ENCODE assay signal across 9 cellular contexts in genomic region chr12:11580125-11580751, GRCh38.
A peak's percentile ranks its signal among the peaks of the same experiment; 100 is the strongest.
DNase-seq lines count a peak whose midpoint lies in the region; ATAC-seq and TF ChIP-seq lines count a peak whose summit lies in the region.
"Had no signal": no experiment of that assay in that cellular context is flagged by ENCODE, and none has a peak within 500 bp of the region (broad histone marks: within the 10 kb centered on the region; RNA-seq: fewer than 3 reads in every experiment).

No MANE protein-coding gene starts in this region.

- WGBS in trophoblast cell (ENCODE audit: extremely low coverage, insufficient coverage, insufficient read length), result no CpG with 5 or more reads among the region's 2 CpGs
- 22 to 49% (median 41%) methylated on average over 2 of the region's 2 CpGs for WGBS in spleen, 5 donors

- H3K23ac ChIP-seq in trophoblast cell (ENCODE audit: low read length), result no peak overlapping the region

- no peaks in the 10 kb centered on the region for H3K79me2 ChIP-seq in DND-41 (ENCODE audit: insufficient read depth, low read length)
- no peaks in the 10 kb centered on the region for H3K79me2 ChIP-seq in trophoblast cell (ENCODE audit: control insufficient read depth, insufficient read depth, low read length, poor library complexity)

- H3K18ac ChIP-seq in trophoblast cell (ENCODE audit: low read length), result peak overlapping the region; percentile 52

- TF ChIP-seq POLR2A in Peyer's patch (IDR thresholded peaks at IDR 0.05), result no peak
- no peak for TF ChIP-seq POLR2A in spleen (IDR thresholded peaks at IDR 0.05)

- no peak overlapping the region for H3K4me2 ChIP-seq in DND-41 (ENCODE audit: insufficient read depth, low read length)
- no peak overlapping the region for H3K4me2 ChIP-seq in trophoblast cell (ENCODE audit: low read length)

- H2AK5ac ChIP-seq in trophoblast cell (ENCODE audit: low read length), result no peak overlapping the region

- H3K4me3 ChIP-seq in DND-41 (ENCODE audit: low read depth in 1 of 2, low read length in 2 of 2), result no peak overlapping the region
- H3K4me3 ChIP-seq in trophoblast cell (ENCODE audit: low read depth, low read length), result no peak overlapping the region
- H3K4me3 ChIP-seq in Peyer's patch, result no peak overlapping the region
- no peak overlapping the region for H3K4me3 ChIP-seq in spleen
- H3K4me3 ChIP-seq: SJCRH30 had no signal

- H3K14ac ChIP-seq in trophoblast cell (ENCODE audit: low read length), result peak overlapping the region; percentile 15

- H2BK12ac ChIP-seq in trophoblast cell (ENCODE audit: low read length), result peak overlapping the region; percentile 28

- no peak overlapping the region for H2AFZ ChIP-seq in DND-41 (ENCODE audit: low read depth, low read length)
- H2AFZ ChIP-seq in trophoblast cell (ENCODE audit: insufficient read depth, low read length, poor library complexity), result no peak overlapping the region

- DNase-seq in DND-41, result no peak
- peak; percentile 99 for DNase-seq in M059J (ENCODE audit: low read depth)
- DNase-seq in dermis blood vessel endothelial cell, result peak; percentile 7
- peak; percentile 73 to 89 for DNase-seq in trophoblast cell
- DNase-seq in Peyer's patch, result no peak
- no peak for DNase-seq in spleen

- no peak overlapping the region for H4K8ac ChIP-seq in trophoblast cell (ENCODE audit: low read depth, low read length)

- H3K4me1 ChIP-seq in DND-41 (ENCODE audit: insufficient read depth, low read length), result peaks cover 4% of the 10 kb centered on the region
- H3K4me1 ChIP-seq in trophoblast cell (ENCODE audit: control insufficient read depth in 1 of 2, insufficient read depth in 2 of 2, low read length in 2 of 2), result peaks cover 2% of the 10 kb centered on the region in 2 experiments
- peaks cover 0 to 5% (median 0%) of the 10 kb centered on the region in 4 donors for H3K4me1 ChIP-seq in Peyer's patch
- peaks cover 0 to 46% (median 26%) of the 10 kb centered on the region in 6 donors for H3K4me1 ChIP-seq in spleen
- H3K4me1 ChIP-seq: SJCRH30 had no signal

- peak overlapping the region; percentile 23 for H2BK5ac ChIP-seq in trophoblast cell (ENCODE audit: low read depth, low read length, poor library complexity)

- no peak overlapping the region for H4K12ac ChIP-seq in trophoblast cell (ENCODE audit: low read depth, low read length)

- H3K36me3 ChIP-seq in DND-41 (ENCODE audit: insufficient read depth, low read length) (no peaks in the 10 kb centered on the region), trophoblast cell (ENCODE audit: control insufficient read depth in 1 of 2, insufficient read depth in 2 of 2, low read length in 2 of 2) (no peaks in the 10 kb centered on the region), Peyer's patch (no peaks in the 10 kb centered on the region), spleen (no peaks in the 10 kb centered on the region)
- H3K36me3 ChIP-seq: SJCRH30 had no signal

- no peak overlapping the region for H4K91ac ChIP-seq in trophoblast cell (ENCODE audit: low read depth, low read length)

- no peak overlapping the region for H3K4ac ChIP-seq in trophoblast cell (ENCODE audit: low read depth, low read length)

- TF ChIP-seq CTCF in DND-41 (IDR thresholded peaks at IDR 0.05; ENCODE audit: borderline replicate concordance, extremely low read depth, low read length, poor library complexity, severe bottlenecking), result peak; percentile 15
- no peak for TF ChIP-seq CTCF in Peyer's patch (IDR thresholded peaks at IDR 0.05)
- TF ChIP-seq CTCF in spleen (IDR thresholded peaks at IDR 0.05 in 8 of 11, conservative IDR thresholded peaks at IDR 0.05 in 3 of 11), result no peak

- H3K27me3 ChIP-seq in DND-41 (ENCODE audit: insufficient read depth, low read length, poor library complexity), result no peaks in the 10 kb centered on the region
- H3K27me3 ChIP-seq in trophoblast cell (ENCODE audit: insufficient read depth, low read length), result no peaks in the 10 kb centered on the region
- H3K27me3 ChIP-seq in Peyer's patch, result no peaks in the 10 kb centered on the region
- no peaks in the 10 kb centered on the region for H3K27me3 ChIP-seq in spleen (replicated peaks in 1 of 7)
- H3K27me3 ChIP-seq: SJCRH30 had no signal

- H3K9ac ChIP-seq in DND-41 (ENCODE audit: low read depth, low read length), result no peak overlapping the region
- no peak overlapping the region for H3K9ac ChIP-seq in trophoblast cell (ENCODE audit: low read length)

- peaks cover 4% of the 10 kb centered on the region for H3K79me1 ChIP-seq in trophoblast cell (ENCODE audit: low read length)

- H3K9me3 ChIP-seq in DND-41 (ENCODE audit: insufficient read depth, low read length, severe bottlenecking), result no peaks in the 10 kb centered on the region
- H3K9me3 ChIP-seq in trophoblast cell (ENCODE audit: insufficient read depth, low read depth, low read length), result no peaks in the 10 kb centered on the region
- H3K9me3 ChIP-seq in Peyer's patch, result no peaks in the 10 kb centered on the region
- H3K9me3 ChIP-seq in spleen, result no peaks in the 10 kb centered on the region
- H3K9me3 ChIP-seq: SJCRH30 had no signal

- H3K27ac ChIP-seq in DND-41 (ENCODE audit: low read length), result peak overlapping the region; percentile 34; the same call in 1 of the 2 replicates
- no peak overlapping the region for H3K27ac ChIP-seq in trophoblast cell (ENCODE audit: low read depth, low read length)
- no peak overlapping the region for H3K27ac ChIP-seq in Peyer's patch
- H3K27ac ChIP-seq in spleen, result peak overlapping the region in 4 of 8 donors; percentile 9 to 26 (median 12)
- H3K27ac ChIP-seq: SJCRH30 had no signal

- peak overlapping the region; percentile 39 for H2BK120ac ChIP-seq in trophoblast cell (ENCODE audit: insufficient read depth, low read length, poor library complexity)

- no peaks in the 10 kb centered on the region for H4K20me1 ChIP-seq in DND-41 (ENCODE audit: insufficient read depth, low read length)

- intact Hi-C loops in spleen (cut with DNase I; ENCODE audit: low total_unique reads), result loop anchor here (2.0 to 10.0 kb wide), 3 partner anchors 305 to 745 kb away; no protein-coding TSS in a partner anchor

- ATAC-seq in DND-41 (ENCODE audit: insufficient read depth, low read depth) (0 out of 3 replicates have a peak, but pooled peaks have one; percentile 9), GM18867 (IDR thresholded peaks at IDR 0.05; ENCODE audit: unreplicated experiment) (no peak), HG03097 (IDR thresholded peaks at IDR 0.05; ENCODE audit: low FRiP score, unreplicated experiment) (no peak)

Comparison
In these comparisons a context has a peak if more than half of its experiments do, and no peak if none do; other contexts are left out.
1. DNase-seq: peak in M059J (single experiment), dermis blood vessel endothelial cell (single experiment) and trophoblast cell (2 of 2); none in DND-41 (single experiment), Peyer's patch (0 of 3) and spleen (single experiment).